Comparison of ENCODE assay signal across 14 cellular contexts in genomic region chr9:72299017-72299603, GRCh38.
A peak's percentile ranks its signal among the peaks of the same experiment; 100 is the strongest.
DNase-seq lines count a peak whose midpoint lies in the region; TF ChIP-seq lines count a peak whose summit lies in the region.
"Had no signal": no experiment of that assay in that cellular context is flagged by ENCODE, and none has a peak within 500 bp of the region (broad histone marks: within the 10 kb centered on the region; RNA-seq: fewer than 3 reads in every experiment).

No MANE protein-coding gene starts in this region.

- no peak overlapping the region for H2AFZ ChIP-seq in neuronal stem cell (ENCODE audit: low read length)

- no peak overlapping the region for H4K8ac ChIP-seq in neuronal stem cell (ENCODE audit: low read depth, low read length)

- no peak overlapping the region for H2BK5ac ChIP-seq in neuronal stem cell (ENCODE audit: low read length)

- H3K9me3 ChIP-seq in adrenal gland (replicated peaks in 1 of 3) (no peaks in the 10 kb centered on the region), neuronal stem cell (replicated peaks in 1 of 2; ENCODE audit: control insufficient read depth in 2 of 2, insufficient read depth in 1 of 2, low read depth in 1 of 2, low read length in 2 of 2) (peaks cover 0 to 2% of the 10 kb centered on the region in 2 donors)
- H3K9me3 ChIP-seq: BE2C, HAP-1 had no signal

- peak overlapping the region; percentile 24; the same call in 1 of the 2 replicates for H3K27ac ChIP-seq in C4-2B
- H3K27ac ChIP-seq in adrenal gland, result no peak overlapping the region
- no peak overlapping the region for H3K27ac ChIP-seq in neuronal stem cell (replicated peaks; ENCODE audit: low read length)

- TF ChIP-seq CTCF in C4-2B (conservative IDR thresholded peaks at IDR 0.05) (no peak), adrenal gland (IDR thresholded peaks at IDR 0.05) (no peak), fibroblast of mammary gland (conservative IDR thresholded peaks at IDR 0.05; ENCODE audit: control insufficient read depth, insufficient read depth, low read depth, low read length) (no peak)

- no peak overlapping the region for H2BK15ac ChIP-seq in neuronal stem cell (ENCODE audit: low read length)

- H3K9ac ChIP-seq in neuronal stem cell (ENCODE audit: low read depth, low read length, poor library complexity), result no peak overlapping the region

- H3K14ac ChIP-seq in neuronal stem cell (ENCODE audit: low read length), result no peak overlapping the region

- no peak overlapping the region for H3K4ac ChIP-seq in neuronal stem cell (ENCODE audit: low read length)

- H3K18ac ChIP-seq in neuronal stem cell (ENCODE audit: low read length), result peak overlapping the region; percentile 12

- no peaks in the 10 kb centered on the region for H3K27me3 ChIP-seq in adrenal gland
- H3K27me3 ChIP-seq in neuronal stem cell (ENCODE audit: control insufficient read depth in 3 of 3, insufficient read depth in 3 of 3, low read depth in 1 of 3, low read length in 3 of 3), result peaks cover 0 to 8% (median 2%) of the 10 kb centered on the region in 3 experiments
- H3K27me3 ChIP-seq: BE2C had no signal

- H4K91ac ChIP-seq in neuronal stem cell (ENCODE audit: low read depth, low read length, poor library complexity), result no peak overlapping the region

- 51 to 69% (median 64%) methylated on average over 8 of the region's 8 CpGs for WGBS in adrenal gland, 4 donors
- WGBS in neuronal stem cell (ENCODE audit: extremely low coverage in 2 of 2, insufficient read length in 2 of 2, insufficient replicate concordance in 1 of 2), 2 donors, result no CpG with 5 or more reads among the region's 8 CpGs

- H2AK5ac ChIP-seq in neuronal stem cell (ENCODE audit: low read depth, low read length), result no peak overlapping the region

- H3K4me2 ChIP-seq in neuronal stem cell (ENCODE audit: insufficient read depth, low read length, poor library complexity, severe bottlenecking), result no peak overlapping the region

- H2BK12ac ChIP-seq in neuronal stem cell (ENCODE audit: low read length), result no peak overlapping the region

- peaks cover 9 to 13% of the 10 kb centered on the region in 2 donors for H3K4me1 ChIP-seq in adrenal gland (replicated peaks in 1 of 2)
- H3K4me1 ChIP-seq in neuronal stem cell (ENCODE audit: control insufficient read depth in 2 of 2, insufficient read depth in 1 of 2, low read depth in 1 of 2, low read length in 2 of 2), result no peaks in the 10 kb centered on the region
- H3K4me1 ChIP-seq: BE2C, HAP-1 had no signal

- H3K79me1 ChIP-seq in neuronal stem cell (ENCODE audit: low read depth, low read length), result no peaks in the 10 kb centered on the region

- no peak overlapping the region for H3K23ac ChIP-seq in neuronal stem cell (ENCODE audit: low read depth, low read length, poor library complexity)

- H3K36me3 ChIP-seq in adrenal gland (replicated peaks in 1 of 2) (no peaks in the 10 kb centered on the region), neuronal stem cell (replicated peaks in 1 of 2; ENCODE audit: control insufficient read depth in 2 of 2, insufficient read depth in 2 of 2, low read length in 2 of 2) (no peaks in the 10 kb centered on the region)
- H3K36me3 ChIP-seq: BE2C, HAP-1 had no signal

- H2BK120ac ChIP-seq in neuronal stem cell (ENCODE audit: low read depth, low read length), result no peak overlapping the region

- H3K4me3 ChIP-seq in adrenal gland (no peak overlapping the region), fibroblast of mammary gland (ENCODE audit: control insufficient read depth, low read depth, low read length) (no peak overlapping the region), neuronal stem cell (ENCODE audit: low read length in 2 of 2) (no peak overlapping the region)
- H3K4me3 ChIP-seq: HAP-1 had no signal

- no peak for TF ChIP-seq POLR2A in adrenal gland (IDR thresholded peaks at IDR 0.05)

- intact Hi-C loops in adrenal gland (cut with DNase I), result loop anchor here in 1 of 2 donors (5.0 kb wide), 1 partner anchor 58 kb away; no protein-coding TSS in a partner anchor

- DNase-seq in adrenal gland, result peak in 5 of 7 donors; percentile 36 to 62 (median 57)
- DNase-seq in fibroblast of mammary gland (ENCODE audit: low read depth), result peak; percentile 49
- no peak for DNase-seq in neuronal stem cell (ENCODE audit: low spot score)
- DNase-seq in activated effector memory CD4-positive, alpha-beta T cell treated with Interleukin-2 at 50 U/mL for 16 hours, result no peak
- no peak for DNase-seq in AG20443 (ENCODE audit: low spot score)
- DNase-seq in central memory CD4-positive, alpha-beta T cell, result no peak
- DNase-seq: BE2C; CD8-positive, alpha-beta T cell; COR-L47; DND-41; GDM1; GOT3 had no signal

Comparison
In these comparisons a context has a peak if more than half of its experiments do, and no peak if none do; other contexts are left out.
1. DNase-seq: peak in adrenal gland (5 of 7) and fibroblast of mammary gland (single experiment); none in neuronal stem cell (single experiment), activated effector memory CD4-positive, alpha-beta T cell treated with Interleukin-2 at 50 U/mL for 16 hours (single experiment), AG20443 (single experiment) and central memory CD4-positive, alpha-beta T cell (single experiment).